8 cellular contexts compared by ENCODE assay signal in genomic region chr14:52949711-52950409, GRCh38. TPM values are rescaled to one million over a fixed set of nuclear protein-coding genes. Genes with fewer than 3 reads are reported as not detected.
DNase-seq lines count a peak whose midpoint lies in the region; ATAC-seq, FAIRE-seq and TF ChIP-seq lines count a peak whose summit lies in the region.

No MANE protein-coding gene starts in this region.

- peak overlapping the region; percentile 77 to 95 for H3K4me3 ChIP-seq in DND-41 (ENCODE audit: low read depth in 1 of 2, low read length in 2 of 2)
- H3K4me3 ChIP-seq in kidney (ENCODE audit: low read length in 2 of 2): peak overlapping the region; percentile 97 to 99

- H3K9me3 ChIP-seq in DND-41 (ENCODE audit: insufficient read depth, low read length, severe bottlenecking) (no peaks in the 10 kb centered on the region), kidney (ENCODE audit: control insufficient read depth in 1 of 2, low read length in 2 of 2) (no peaks in the 10 kb centered on the region)

- no peaks in the 10 kb centered on the region for H4K20me1 ChIP-seq in DND-41 (ENCODE audit: insufficient read depth, low read length)

- H3K36me3 ChIP-seq in DND-41 (ENCODE audit: insufficient read depth, low read length) (peaks cover 11% of the 10 kb centered on the region; the same call in 1 of the 2 replicates), kidney (ENCODE audit: control insufficient read depth in 1 of 2, insufficient read depth in 2 of 2, low read length in 2 of 2) (no peaks in the 10 kb centered on the region)

- H3K27ac ChIP-seq in DND-41 (ENCODE audit: low read length): peak overlapping the region; percentile 72
- peak overlapping the region; percentile 96 to 97 for H3K27ac ChIP-seq in kidney (ENCODE audit: low read depth in 2 of 2, low read length in 2 of 2)

- ATAC-seq in DND-41 (ENCODE audit: insufficient read depth, low read depth) (0 out of 3 replicates have a peak, but pooled peaks have one; percentile 7), GM19351 (IDR thresholded peaks at IDR 0.05; ENCODE audit: unreplicated experiment) (no peak)
- ATAC-seq in stimulated activated effector memory CD8-positive, alpha-beta T cell treated with anti-CD3 and anti-CD28 coated beads, Interleukin-12 subunit alpha, Interleukin-12 subunit beta, amount 100 ng/mL, for 72 hours: peak; percentile 55

- peak overlapping the region; percentile 90 for H3K4me2 ChIP-seq in DND-41 (ENCODE audit: insufficient read depth, low read length)

- H3K4me3 Mint-ChIP-seq in stimulated activated effector memory CD8-positive, alpha-beta T cell treated with anti-CD3 and anti-CD28 coated beads, Interleukin-12 subunit alpha, Interleukin-12 subunit beta, amount 100 ng/mL, for 72 hours: peak overlapping the region; percentile 84

- TF ChIP-seq CTCF in DND-41 (IDR thresholded peaks at IDR 0.05; ENCODE audit: borderline replicate concordance, extremely low read depth, low read length, poor library complexity, severe bottlenecking): no peak
- TF ChIP-seq CTCF in kidney (IDR thresholded peaks at IDR 0.05; ENCODE audit: borderline replicate concordance, extremely low read depth, insufficient read depth): no peak

- DNase-seq in DND-41: no peak
- DNase-seq in NCI-H1417 treated with DMSO at 0.1 percent for 48 hours (lab: John Stamatoyannopoulos, UW): peak; percentile 40
- DNase-seq in T47D (ENCODE audit: low read depth in 1 of 2, low spot score in 1 of 2): peak; percentile 39 to 70
- DNase-seq in kidney: no peak
- DNase-seq in stimulated activated effector memory CD8-positive, alpha-beta T cell treated with anti-CD3 and anti-CD28 coated beads, Interleukin-12 subunit alpha, Interleukin-12 subunit beta, amount 100 ng/mL, for 72 hours (ENCODE audit: low spot score in 2 of 2): no peak
- DNase-seq in NCI-H2196 treated with DMSO at 0.1 percent for 48 hours (lab: John Stamatoyannopoulos, UW; ENCODE audit: unreplicated experiment): no peak
- no peak for DNase-seq in NCI-H1048 (lab: John Stamatoyannopoulos, UW)

- peaks cover 20% of the 10 kb centered on the region for H3K4me1 Mint-ChIP-seq in stimulated activated effector memory CD8-positive, alpha-beta T cell treated with anti-CD3 and anti-CD28 coated beads, Interleukin-12 subunit alpha, Interleukin-12 subunit beta, amount 100 ng/mL, for 72 hours

- H3K4me1 ChIP-seq in DND-41 (ENCODE audit: insufficient read depth, low read length) (peaks cover 36% of the 10 kb centered on the region), kidney (ENCODE audit: control insufficient read depth in 1 of 2, insufficient read depth in 1 of 2, low read depth in 1 of 2, low read length in 2 of 2) (peaks cover 7% of the 10 kb centered on the region in 2 donors)

- H3K9me3 Mint-ChIP-seq in stimulated activated effector memory CD8-positive, alpha-beta T cell treated with anti-CD3 and anti-CD28 coated beads, Interleukin-12 subunit alpha, Interleukin-12 subunit beta, amount 100 ng/mL, for 72 hours: no peaks in the 10 kb centered on the region

- no peaks in the 10 kb centered on the region for H3K27me3 ChIP-seq in DND-41 (ENCODE audit: insufficient read depth, low read length, poor library complexity)

- peak overlapping the region; percentile 85 for H3K9ac ChIP-seq in DND-41 (ENCODE audit: low read depth, low read length)
- peak overlapping the region; percentile 91 to 92 for H3K9ac ChIP-seq in kidney (ENCODE audit: low read length in 2 of 2)

- H3K79me2 ChIP-seq in DND-41 (ENCODE audit: insufficient read depth, low read length): peaks cover 31% of the 10 kb centered on the region

- intact Hi-C loops in kidney (cut with DNase I): no loop called here

- in situ Hi-C loops in T47D (cut with HindIII; ENCODE audit: low pct_unique_long_range_greater_than_20kb, low sequenced_read_pairs): no loop called here

- H3K36me3 Mint-ChIP-seq in stimulated activated effector memory CD8-positive, alpha-beta T cell treated with anti-CD3 and anti-CD28 coated beads, Interleukin-12 subunit alpha, Interleukin-12 subunit beta, amount 100 ng/mL, for 72 hours: no peaks in the 10 kb centered on the region

- peak overlapping the region; percentile 97 for H2AFZ ChIP-seq in DND-41 (ENCODE audit: low read depth, low read length)

- FAIRE-seq in kidney (lab: Jason Lieb, UNC): no peak

- H3K27ac Mint-ChIP-seq in stimulated activated effector memory CD8-positive, alpha-beta T cell treated with anti-CD3 and anti-CD28 coated beads, Interleukin-12 subunit alpha, Interleukin-12 subunit beta, amount 100 ng/mL, for 72 hours: peak overlapping the region; percentile 58

RNA-seq across cellular contexts. Expression of gene FERMT2, which starts 1.0 kb away (rescaled TPM):
- total RNA-seq in kidney: 78.2 TPM
- polyA plus RNA-seq in kidney (ENCODE audit: insufficient read depth, low read depth, low replicate concordance): 46.2 TPM

Comparison
In these comparisons a context has a peak if more than half of its experiments do, and no peak if none do; other contexts are left out.
1. DNase-seq: peak in NCI-H1417 treated with DMSO at 0.1 percent for 48 hours (single experiment) and T47D (2 of 2); none in DND-41 (single experiment), kidney (single experiment), stimulated activated effector memory CD8-positive, alpha-beta T cell treated with anti-CD3 and anti-CD28 coated beads, Interleukin-12 subunit alpha, Interleukin-12 subunit beta, amount 100 ng/mL, for 72 hours (0 of 2), NCI-H2196 treated with DMSO at 0.1 percent for 48 hours (single experiment) and NCI-H1048 (single experiment).